In genomic region chr17:2064511-2064910, GRCh38 we compare ENCODE assay signal across 1 cellular context.
TF ChIP-seq lines count a peak whose summit lies in the region.

No MANE protein-coding gene starts in this region.

TF ChIP-seq in SK-N-SH, 30 proteins besides CTCF, POLR2A, EP300 and RAD21:
- TF ChIP-seq REST (IDR thresholded peaks at IDR 0.05; ENCODE audit: low read depth, low read length) (no peak), RXRA (IDR thresholded peaks at IDR 0.05; ENCODE audit: borderline replicate concordance, low read depth) (no peak), NFIC (IDR thresholded peaks at IDR 0.05; ENCODE audit: borderline replicate concordance) (no peak), FOSL2 (IDR thresholded peaks at IDR 0.05; ENCODE audit: borderline replicate concordance, low read depth) (no peak), TEAD4 (IDR thresholded peaks at IDR 0.05; ENCODE audit: borderline replicate concordance, insufficient read depth) (no peak), JUND (IDR thresholded peaks at IDR 0.05) (no peak), TCF12 (IDR thresholded peaks at IDR 0.05) (no peak), EZH2phosphoT487 (IDR thresholded peaks at IDR 0.05; ENCODE audit: borderline replicate concordance, low read depth) (no peak), FOXM1 (IDR thresholded peaks at IDR 0.05; ENCODE audit: low read depth) (no peak), GABPA (IDR thresholded peaks at IDR 0.05; ENCODE audit: low read depth) (no peak), NRF1 (IDR thresholded peaks at IDR 0.05; ENCODE audit: low read depth, low read length) (no peak), ELF1 (IDR thresholded peaks at IDR 0.05) (no peak)
- TF ChIP-seq, protein P1, sequence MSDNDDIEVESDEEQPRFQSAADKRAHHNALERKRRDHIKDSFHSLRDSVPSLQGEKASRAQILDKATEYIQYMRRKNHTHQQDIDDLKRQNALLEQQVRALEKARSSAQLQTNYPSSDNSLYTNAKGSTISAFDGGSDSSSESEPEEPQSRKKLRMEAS (IDR thresholded peaks at IDR 0.05; ENCODE audit: low read depth) = no peak
- TF ChIP-seq, protein P2, sequence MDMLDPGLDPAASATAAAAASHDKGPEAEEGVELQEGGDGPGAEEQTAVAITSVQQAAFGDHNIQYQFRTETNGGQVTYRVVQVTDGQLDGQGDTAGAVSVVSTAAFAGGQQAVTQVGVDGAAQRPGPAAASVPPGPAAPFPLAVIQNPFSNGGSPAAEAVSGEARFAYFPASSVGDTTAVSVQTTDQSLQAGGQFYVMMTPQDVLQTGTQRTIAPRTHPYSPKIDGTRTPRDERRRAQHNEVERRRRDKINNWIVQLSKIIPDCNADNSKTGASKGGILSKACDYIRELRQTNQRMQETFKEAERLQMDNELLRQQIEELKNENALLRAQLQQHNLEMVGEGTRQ (IDR thresholded peaks at IDR 0.05; ENCODE audit: borderline replicate concordance, low read depth, low read length) = no peak
TF ChIP-seq in SK-N-SH: peak in this region for 0.
